Comparison of ENCODE assay signal across 11 cellular contexts in the genomic region with DNA sequence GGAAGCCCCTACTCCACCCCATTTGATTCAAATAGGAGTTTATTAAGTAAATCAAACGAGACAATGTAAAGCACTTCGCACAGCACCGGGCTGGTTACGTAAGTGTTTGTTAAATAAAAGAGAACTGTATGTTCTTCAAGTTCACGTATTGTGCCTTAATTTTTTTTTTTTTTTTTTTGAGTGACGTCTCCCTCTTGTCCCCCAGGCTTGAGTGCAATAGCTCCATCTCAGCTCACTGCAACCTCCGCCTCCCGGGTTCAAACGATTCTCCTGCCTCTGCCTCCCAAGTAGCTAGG. TPM values are rescaled to one million over a fixed set of nuclear protein-coding genes. Genes with fewer than 3 reads are reported as not detected.
A peak's percentile ranks its signal among the peaks of the same experiment; 100 is the strongest.
DNase-seq lines count a peak whose midpoint lies in the region; ATAC-seq, FAIRE-seq and TF ChIP-seq lines count a peak whose summit lies in the region.
"Had no signal": no experiment of that assay in that cellular context is flagged by ENCODE, and none has a peak within 500 bp of the region (broad histone marks: within the 10 kb centered on the region; RNA-seq: fewer than 3 reads in every experiment).

No MANE protein-coding gene starts in this region.

- H3K4me1 Mint-ChIP-seq in nephron, result peaks cover 61% of the 10 kb centered on the region

- peak overlapping the region; percentile 98; the same call in 1 of the 2 replicates for H4K8ac ChIP-seq in H1 (ENCODE audit: extremely low read depth, insufficient read depth, low read length)

- no peak overlapping the region for H3K9ac ChIP-seq in MM.1S (ENCODE audit: low read length)
- H3K9ac ChIP-seq in H1 (replicated peaks in 1 of 4; ENCODE audit: extremely low read depth in 1 of 4, low read depth in 3 of 4, low read length in 3 of 4), result peak overlapping the region in 3 of 4 experiments; percentile 87 to 95 (median 93); a peak in 6 of 7 replicates

- peak overlapping the region; percentile 96; the same call in 1 of the 2 replicates for H2BK12ac ChIP-seq in H1 (ENCODE audit: low read depth, low read length)

- FAIRE-seq in H1 (lab: Jason Lieb, UNC), result no peak

- peaks cover 16% of the 10 kb centered on the region for H3K27me3 Mint-ChIP-seq in nephron (ENCODE audit: low read depth)

- H3K23ac ChIP-seq in H1 (ENCODE audit: insufficient read length), result no peak overlapping the region

- H3K9me3 Mint-ChIP-seq in nephron, result no peaks in the 10 kb centered on the region
- H3K9me3 Mint-ChIP-seq: activated naive CD4-positive, alpha-beta T cell treated with anti-CD3 and anti-CD28 coated beads, Interleukin-2, amount 50 U/mL, for 72 hours had no signal

- no peak for TF ChIP-seq EP300 in H1 (IDR thresholded peaks at IDR 0.05; ENCODE audit: borderline replicate concordance in 1 of 2, low read depth in 2 of 2, low read length in 2 of 2)

- CTCF ChIA-PET in AG04450 (lab: Charles Lee) (interaction anchor here (0.6 to 2.0 kb wide), 9 partner anchors 27 to 145 kb away, joined by 3 to 11 read pairs (median 5); no protein-coding TSS in a partner anchor), H1 (lab: Charles Lee; ENCODE audit: partially characterized antibody) (interaction anchor here (0.9 to 5.3 kb wide), 6 partner anchors 13 to 146 kb away, joined by 3 to 35 read pairs (median 5); no protein-coding TSS in a partner anchor)

- ATAC-seq in GM19397 (IDR thresholded peaks at IDR 0.05; ENCODE audit: unreplicated experiment), result no peak

- H3K23me2 ChIP-seq in H1 (ENCODE audit: low read depth, low read length), result peaks cover 26% of the 10 kb centered on the region

- WGBS in H1 (ENCODE audit: extremely low coverage in 1 of 2, insufficient coverage in 1 of 2, insufficient read length in 1 of 2, insufficient replicate concordance in 2 of 2, low coverage in 1 of 2, low lambda C conversion rate in 2 of 2, missing lambda C conversion rate in 1 of 2), 2 experiments, result 57% methylated on average over 9 of the region's 9 CpGs; no CpG with 5 or more reads in 1 of the 2 experiments

- peak overlapping the region; percentile 98 to 99 (median 99) for H3K27ac Mint-ChIP-seq in nephron
- H3K27ac Mint-ChIP-seq: activated naive CD4-positive, alpha-beta T cell treated with anti-CD3 and anti-CD28 coated beads, Interleukin-2, amount 50 U/mL, for 72 hours had no signal

- peaks cover 16% of the 10 kb centered on the region for H3K36me3 Mint-ChIP-seq in nephron (ENCODE audit: low read depth)

- H3K4me1 ChIP-seq in MM.1S (ENCODE audit: low read length) (peaks cover 5% of the 10 kb centered on the region), H1 (replicated peaks in 1 of 4; ENCODE audit: control insufficient read depth in 3 of 4, insufficient read depth in 4 of 4, low read length in 3 of 4) (peaks cover 0 to 11% (median 3%) of the 10 kb centered on the region in 4 experiments)

- peak overlapping the region; percentile 89; the same call in 1 of the 2 replicates for H2AK5ac ChIP-seq in H1 (ENCODE audit: low read depth, low read length)

- DNase-seq in AG04450 (ENCODE audit: low read depth, low spot score), result no peak
- no peak for DNase-seq in MM.1S
- DNase-seq in H1 (ENCODE audit: low read depth in 1 of 2, low spot score in 2 of 2), result no peak
- no peak for DNase-seq in MV-4-11 (lab: John Stamatoyannopoulos, UW)
- DNase-seq in ecto neural progenitor cell (ENCODE audit: low spot score), result no peak
- no peak for DNase-seq in OCI-M2 (lab: John Stamatoyannopoulos, UW; ENCODE audit: unreplicated experiment)
- DNase-seq: GF-D8; stimulated activated CD4-positive, alpha-beta T cell treated with anti-CD3 and anti-CD28 coated beads, Interleukin-12 subunit alpha, Interleukin-12 subunit beta, amount 100 ng/mL, for 4 hours had no signal

- H3K4me3 ChIP-seq in AG04450 (ENCODE audit: low read depth, low read length) (peak overlapping the region; percentile 94), MM.1S (ENCODE audit: low read length) (no peak overlapping the region), H1 (ENCODE audit: extremely low read depth in 1 of 4, insufficient read depth in 2 of 4, low read depth in 3 of 4, low read length in 4 of 4) (peak overlapping the region; percentile 53 to 83 (median 73); a peak in 7 of 8 replicates)

- TF ChIP-seq RAD21 in H1 (IDR thresholded peaks at IDR 0.05 in 1 of 2, conservative IDR thresholded peaks at IDR 0.05 in 1 of 2; ENCODE audit: low read depth in 2 of 2, low read length in 2 of 2), result no peak

- H3K79me1 ChIP-seq in H1 (ENCODE audit: low read depth, low read length), result peaks cover 5% of the 10 kb centered on the region

- H3K18ac ChIP-seq in H1 (ENCODE audit: extremely low read depth, low read length), result peak overlapping the region; percentile 98; the same call in 1 of the 2 replicates

- H3K79me2 ChIP-seq in MM.1S (ENCODE audit: low read length) (no peaks in the 10 kb centered on the region), H1 (ENCODE audit: control insufficient read depth in 1 of 2, insufficient read depth in 2 of 2, low read length in 2 of 2) (peaks cover 0 to 19% of the 10 kb centered on the region in 2 experiments; a peak in 3 of 4 replicates)

- H2AFZ ChIP-seq in MM.1S (ENCODE audit: low read length) (no peak overlapping the region), H1 (ENCODE audit: low read length) (no peak overlapping the region)

- H3K27me3 ChIP-seq in AG04450 (ENCODE audit: control insufficient read depth, insufficient read depth, low read length) (no peaks in the 10 kb centered on the region), MM.1S (replicated peaks; ENCODE audit: insufficient read depth, low read length) (no peaks in the 10 kb centered on the region), H1 (replicated peaks in 1 of 4; ENCODE audit: control insufficient read depth in 3 of 4, extremely low read depth in 1 of 4, insufficient read depth in 3 of 4, low read length in 3 of 4) (peaks cover 0 to 12% (median 8%) of the 10 kb centered on the region in 4 experiments; a peak in 4 of 7 replicates)

- H3K9me3 ChIP-seq in AG04450 (ENCODE audit: control insufficient read depth, insufficient read depth, low read length), result no peaks in the 10 kb centered on the region; the same call in 1 of the 2 replicates
- H3K9me3 ChIP-seq in MM.1S (replicated peaks; ENCODE audit: insufficient read depth, low read length), result no peaks in the 10 kb centered on the region
- no peaks in the 10 kb centered on the region for H3K9me3 ChIP-seq in H1 (ENCODE audit: insufficient read depth in 2 of 2, low read depth in 1 of 2, low read length in 1 of 2)

- no peak overlapping the region for H3K4ac ChIP-seq in H1 (replicated peaks; ENCODE audit: insufficient read length, low read depth, low read length)

- H4K5ac ChIP-seq in H1 (ENCODE audit: insufficient read length, low read depth, low read length), result no peak overlapping the region

- H3K56ac ChIP-seq in H1 (replicated peaks; ENCODE audit: insufficient read length, low read depth, low read length), result no peak overlapping the region

- H3F3A ChIP-seq in MM.1S (ENCODE audit: insufficient read depth, low read length), result no peaks in the 10 kb centered on the region

- peak overlapping the region; percentile 96 to 99 (median 99) for H3K4me3 Mint-ChIP-seq in nephron

- H3K14ac ChIP-seq in H1 (ENCODE audit: insufficient read length), result no peak overlapping the region

- H2BK5ac ChIP-seq in H1 (ENCODE audit: low read depth, low read length), result peak overlapping the region; percentile 96

- no peaks in the 10 kb centered on the region for H3K9me2 ChIP-seq in MM.1S (replicated peaks; ENCODE audit: insufficient read depth, low read length)

- no peak overlapping the region for H2BK120ac ChIP-seq in H1 (replicated peaks; ENCODE audit: low read depth, low read length)

- TF ChIP-seq POLR2A in H1 (IDR thresholded peaks at IDR 0.05; ENCODE audit: control extremely low read depth in 1 of 2, low read depth in 2 of 2, low read length in 2 of 2), result no peak

- POLR2A ChIA-PET in AG04450 (lab: Yijun Ruan, JAX) (interaction anchor here (0.8 to 2.7 kb wide), 6 partner anchors 12 to 129 kb away, joined by 3 to 15 read pairs (median 8); no protein-coding TSS in a partner anchor), H1 (lab: Charles Lee; ENCODE audit: partially characterized antibody) (interaction anchor here (0.8 to 5.8 kb wide), 24 partner anchors 8 to 312 kb away, joined by 3 to 53 read pairs (median 6); partner anchors contain the start of genes COMMD2 and PFN2)

- H3K36me3 ChIP-seq in MM.1S (replicated peaks; ENCODE audit: insufficient read depth, low read length) (no peaks in the 10 kb centered on the region), H1 (ENCODE audit: control insufficient read depth in 2 of 4, insufficient read depth in 4 of 4, low read length in 3 of 4) (0 out of 8 replicates have a peak, but pooled peaks cover 0 to 3% (median 0%) of the 10 kb centered on the region in 4 experiments)

- H2BK15ac ChIP-seq in H1 (ENCODE audit: low read length), result no peak overlapping the region

- H3K4me2 ChIP-seq in MM.1S (ENCODE audit: low read depth, low read length) (peak overlapping the region; percentile 93), H1 (ENCODE audit: insufficient read depth in 1 of 2, low read depth in 2 of 2, low read length in 2 of 2) (peak overlapping the region; percentile 95 to 99)

- TF ChIP-seq CTCF in AG04450 (IDR thresholded peaks at IDR 0.05; ENCODE audit: low read depth, low read length), result no peak
- TF ChIP-seq CTCF in MM.1S (IDR thresholded peaks at IDR 0.05; ENCODE audit: low read length), result no peak
- no peak for TF ChIP-seq CTCF in H1 (IDR thresholded peaks at IDR 0.05; ENCODE audit: control extremely low read depth in 1 of 3, insufficient read depth in 1 of 3, low read depth in 1 of 3, low read length in 3 of 3)
- TF ChIP-seq CTCF in nephron (IDR thresholded peaks at IDR 0.05; ENCODE audit: unreplicated experiment in 3 of 3), result no peak

- no peak overlapping the region for H4K91ac ChIP-seq in H1 (replicated peaks; ENCODE audit: insufficient read length, low read length)

- H2BK20ac ChIP-seq in H1 (ENCODE audit: low read length), result no peak overlapping the region

- H4K20me1 ChIP-seq in MM.1S (ENCODE audit: insufficient read depth, low read length) (no peaks in the 10 kb centered on the region), H1 (replicated peaks in 1 of 2; ENCODE audit: control insufficient read depth in 1 of 2, insufficient read depth in 2 of 2, low read length in 2 of 2) (peaks cover 0 to 4% of the 10 kb centered on the region in 2 experiments)

- H3K27ac ChIP-seq in AG04450 (ENCODE audit: low read depth, low read length) (peak overlapping the region; percentile 98), MM.1S (ENCODE audit: low read length) (no peak overlapping the region), H1 (ENCODE audit: low read depth, low read length) (no peak overlapping the region)

RNA-seq across cellular contexts. Expression of gene WWTR1, which starts 1.3 kb away (rescaled TPM):
- 161 and 164 TPM in 2 replicates for polyA plus RNA-seq in AG04450 (2011; rRNA removed)
- 209 and 230 TPM in 2 replicates for polyA minus RNA-seq in AG04450 (2011; rRNA and poly(A)+ RNA removed)
- total RNA-seq in H1 (2021; fragmentation: NEBNext Ultra II Directional; extraction: Animal tissue kit (Norgen Biotek cat#: 25700)), result 18.6 and 19.2 TPM in 2 replicates
- polyA plus RNA-seq in H1 (2011; rRNA removed), result 15.7 and 19.2 TPM in 2 replicates
- polyA plus RNA-seq in H1 (2011; cell fraction: cytosol; rRNA removed), result 13.0 TPM
- 27.0 TPM for polyA plus RNA-seq in H1 (2011; cell fraction: nucleus; rRNA removed)
- polyA plus RNA-seq in H1 (2012, experiment 1 of 2), result 9.0 to 17.1 TPM (median 11.7 TPM) in 4 replicates
- 7.5 TPM for polyA plus RNA-seq in H1 (2012, experiment 2 of 2)
- polyA plus RNA-seq in H1 (2013, experiment 1 of 2), result 12.6 TPM
- polyA plus RNA-seq in H1 (2013, experiment 2 of 2), result 12.3 TPM
- 25.0 and 28.6 TPM in 2 replicates for polyA minus RNA-seq in H1 (2011; rRNA and poly(A)+ RNA removed)
- 13.1 TPM for polyA minus RNA-seq in H1 (2011; cell fraction: cytosol; rRNA and poly(A)+ RNA removed)
- polyA minus RNA-seq in H1 (2011; cell fraction: nucleus; rRNA and poly(A)+ RNA removed), result 71.1 TPM
